In the genomic region with DNA sequence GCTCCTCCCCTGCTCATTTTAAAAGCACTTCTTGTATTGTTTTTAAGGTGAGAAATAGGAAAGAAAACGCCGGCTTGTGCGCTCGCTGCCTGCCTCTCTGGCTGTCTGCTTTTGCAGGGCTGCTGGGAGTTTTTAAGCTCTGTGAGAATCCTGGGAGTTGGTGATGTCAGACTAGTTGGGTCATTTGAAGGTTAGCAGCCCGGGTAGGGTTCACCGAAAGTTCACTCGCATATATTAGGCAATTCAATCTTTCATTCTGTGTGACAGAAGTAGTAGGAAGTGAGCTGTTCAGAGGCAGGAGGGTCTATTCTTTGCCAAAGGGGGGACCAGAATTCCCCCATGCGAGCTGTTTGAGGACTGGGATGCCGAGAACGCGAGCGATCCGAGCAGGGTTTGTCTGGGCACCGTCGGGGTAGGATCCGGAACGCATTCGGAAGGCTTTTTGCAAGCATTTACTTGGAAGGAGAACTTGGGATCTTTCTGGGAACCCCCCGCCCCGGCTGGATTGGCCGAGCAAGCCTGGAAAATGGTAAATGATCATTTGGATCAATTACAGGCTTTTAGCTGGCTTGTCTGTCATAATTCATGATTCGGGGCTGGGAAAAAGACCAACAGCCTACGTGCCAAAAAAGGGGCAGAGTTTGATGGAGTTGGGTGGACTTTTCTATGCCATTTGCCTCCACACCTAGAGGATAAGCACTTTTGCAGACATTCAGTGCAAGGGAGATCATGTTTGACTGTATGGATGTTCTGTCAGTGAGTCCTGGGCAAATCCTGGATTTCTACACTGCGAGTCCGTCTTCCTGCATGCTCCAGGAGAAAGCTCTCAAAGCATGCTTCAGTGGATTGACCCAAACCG, we compare ENCODE assay signal across 8 cellular contexts. TPM values are rescaled to one million over a fixed set of nuclear protein-coding genes. Genes with fewer than 3 reads are reported as not detected.
DNase-seq lines count a peak whose midpoint lies in the region; ATAC-seq and TF ChIP-seq lines count a peak whose summit lies in the region.

RARB (plus strand) TSS at position 261 of the 859 bp plus-strand sequence; CDS start at position 730, 469 bp downstream.

- no peaks in the 10 kb centered on the region for H4K20me1 ChIP-seq in mammary epithelial cell (ENCODE audit: insufficient read depth, low read length)

- intact Hi-C loops in mammary epithelial cell (cut with micrococcal nuclease): loop anchor here (1.0 to 2.0 kb wide), 2 partner anchors 28 to 167 kb away; no protein-coding TSS in a partner anchor

- peak; percentile 82 for ATAC-seq in GM19463 (IDR thresholded peaks at IDR 0.05; ENCODE audit: unreplicated experiment)

- H3K9ac ChIP-seq in mammary epithelial cell (ENCODE audit: insufficient read depth, low read length) (no peak within 1 kb of the TSS), iPS-15b (ENCODE audit: low read depth, low read length) (peak within 1 kb of the TSS; percentile 42)

- WGBS in mammary epithelial cell (ENCODE audit: low coverage, missing lambda C conversion rate): 3% methylated on average over 24 of the region's 26 CpGs

- no peaks in the 10 kb centered on the region for H3K36me3 ChIP-seq in mammary epithelial cell (ENCODE audit: insufficient read depth, low read length)
- H3K36me3 ChIP-seq in iPS-15b (ENCODE audit: control insufficient read depth, insufficient read depth, low read length): no peaks in the 10 kb centered on the region

- peak; percentile 78 for DNase-seq in AG04449 (ENCODE audit: low read depth, low spot score)
- DNase-seq in NCI-H446 treated with DMSO at 0.1 percent for 48 hours (lab: John Stamatoyannopoulos, UW): peak; percentile 73
- DNase-seq in mammary epithelial cell: peak; percentile 90
- DNase-seq in retinal pigment epithelial cell (ENCODE audit: low read depth): peak; percentile 97
- DNase-seq in RKO (ENCODE audit: low spot score): no peak
- DNase-seq in mesenteric fat pad (ENCODE audit: low spot score): no peak

- H3K4me1 ChIP-seq in mammary epithelial cell (ENCODE audit: insufficient read depth, low read length): peaks cover 33% of the 10 kb centered on the region
- H3K4me1 ChIP-seq in iPS-15b (ENCODE audit: control insufficient read depth, insufficient read depth, low read length): peaks cover 20% of the 10 kb centered on the region

- H3K9me3 ChIP-seq in mammary epithelial cell (replicated peaks; ENCODE audit: insufficient read depth, low read length) (no peaks in the 10 kb centered on the region), iPS-15b (ENCODE audit: control insufficient read depth, insufficient read depth, low read length) (no peaks in the 10 kb centered on the region)

- H3K4me2 ChIP-seq in mammary epithelial cell (ENCODE audit: insufficient read depth, low read depth, low read length): peak within 1 kb of the TSS; percentile 80

- no TSS peak for BruUV-seq in mammary epithelial cell (replicated peaks; lab: Mats Ljungman, UMichigan)

- H3K27ac ChIP-seq in mammary epithelial cell (ENCODE audit: insufficient read depth, low read depth, low read length): no peak within 1 kb of the TSS

- dilution Hi-C loops in mammary epithelial cell (cut with HindIII; ENCODE audit: low sequenced_read_pairs): no loop called here

- CTCF ChIA-PET in AG04449 (lab: Yijun Ruan, JAX) (interaction anchor here (0.8 to 4.6 kb wide), 6 partner anchors 13 to 1437 kb away, joined by 3 to 51 read pairs (median 4); no protein-coding TSS in a partner anchor), mammary epithelial cell (lab: Charles Lee; ENCODE audit: low non-redundant PET) (interaction anchor here (0.5 to 0.7 kb wide), 2 partner anchors 58 to 81 kb away, joined by 3 to 6 read pairs; no protein-coding TSS in a partner anchor)

- POLR2A ChIA-PET in AG04449 (lab: Yijun Ruan, JAX): interaction anchor here (0.7 to 2.3 kb wide), 8 partner anchors 27 to 393 kb away, joined by 3 to 14 read pairs (median 4); no protein-coding TSS in a partner anchor

- H3K27me3 ChIP-seq in mammary epithelial cell (ENCODE audit: insufficient read depth, low read length) (peaks cover 2% of the 10 kb centered on the region), iPS-15b (ENCODE audit: control insufficient read depth, insufficient read depth, low read length) (peaks cover 3% of the 10 kb centered on the region)

- peak within 1 kb of the TSS; percentile 77 for H2AFZ ChIP-seq in mammary epithelial cell (ENCODE audit: low read depth, low read length)

- TF ChIP-seq CTCF in AG04449 (IDR thresholded peaks at IDR 0.05; ENCODE audit: insufficient read depth, low read length, missing control alignments): no peak
- TF ChIP-seq CTCF in mammary epithelial cell (conservative IDR thresholded peaks at IDR 0.05 in 1 of 2, IDR thresholded peaks at IDR 0.05 in 1 of 2; ENCODE audit: extremely low read depth in 1 of 2, insufficient read depth in 1 of 2, low read depth in 1 of 2, low read length in 2 of 2): no peak
- no peak for TF ChIP-seq CTCF in retinal pigment epithelial cell (conservative IDR thresholded peaks at IDR 0.05; ENCODE audit: low read depth, low read length)

- in situ Hi-C loops in mammary epithelial cell (cut with MboI; ENCODE audit: low sequenced_read_pairs in 2 of 2): no loop called here

- no peaks in the 10 kb centered on the region for H3K79me2 ChIP-seq in mammary epithelial cell (ENCODE audit: insufficient read depth, low read length)

- peak within 1 kb of the TSS; percentile 73 for H3K4me3 ChIP-seq in AG04449 (ENCODE audit: low read depth, low read length)
- peak within 1 kb of the TSS; percentile 44 to 49 (median 49) for H3K4me3 ChIP-seq in mammary epithelial cell (replicated peaks in 1 of 3; ENCODE audit: insufficient read depth in 1 of 3, low read depth in 2 of 3, low read length in 3 of 3)
- peak within 1 kb of the TSS; percentile 83 for H3K4me3 ChIP-seq in iPS-15b (ENCODE audit: low read depth, low read length)
- H3K4me3 ChIP-seq in retinal pigment epithelial cell (ENCODE audit: low read length): peak within 1 kb of the TSS; percentile 100

RNA-seq across cellular contexts. Expression of gene RARB, which starts in this region (rescaled TPM):
- total RNA-seq in mammary epithelial cell: 1 to 10 TPM in 1 of 2 donors, under 1 TPM in 1; 0.59 to 8.2 TPM
- polyA plus RNA-seq in mammary epithelial cell: 0.08 TPM
- polyA minus RNA-seq in mammary epithelial cell: 9.0 TPM
- total RNA-seq in mesenteric fat pad: 4.8 TPM

Comparison
In these comparisons a context has a peak if more than half of its experiments do, and no peak if none do; other contexts are left out.
1. DNase-seq: peak in AG04449 (single experiment), NCI-H446 treated with DMSO at 0.1 percent for 48 hours (single experiment), mammary epithelial cell (single experiment) and retinal pigment epithelial cell (single experiment); none in RKO (single experiment) and mesenteric fat pad (single experiment).
2. H3K4me3 ChIP-seq: peak in every context shown above with its lines; median percentile 100 in retinal pigment epithelial cell; 83 in iPS-15b; 73 in AG04449; 49 in mammary epithelial cell.